In genomic region chr4:18689308-18689915, GRCh38 we compare ENCODE assay signal across 8 cellular contexts.
DNase-seq lines count a peak whose midpoint lies in the region; ATAC-seq, FAIRE-seq and TF ChIP-seq lines count a peak whose summit lies in the region.

No MANE protein-coding gene starts in this region.

- peaks cover 2% of the 10 kb centered on the region for H3K4me1 Mint-ChIP-seq in memory B cell

- TF ChIP-seq CTCF in thoracic aorta (IDR thresholded peaks at IDR 0.05) = peak; percentile 72

- no peaks in the 10 kb centered on the region for H3K9me3 Mint-ChIP-seq in memory B cell

- H3K27ac ChIP-seq in thoracic aorta = no peak overlapping the region

- FAIRE-seq in TTC549 (lab: Jason Lieb, UNC) = peak; percentile 81

- peaks cover 6% of the 10 kb centered on the region for H3K27me3 Mint-ChIP-seq in memory B cell

- H3K4me1 ChIP-seq in thoracic aorta (ENCODE audit: control insufficient read depth in 1 of 2, low read depth in 2 of 2) = peaks cover 0 to 8% of the 10 kb centered on the region in 2 donors

- DNase-seq in NCI-H1417 (lab: John Stamatoyannopoulos, UW) = peak; percentile 36 to 81 (median 50)
- no peak for DNase-seq in NCI-H1417 treated with DMSO at 0.1 percent for 48 hours (lab: John Stamatoyannopoulos, UW)
- DNase-seq in M059J (ENCODE audit: low read depth) = peak; percentile 45
- DNase-seq in effector CD4-positive, alpha-beta T cell = peak; percentile 5
- peak; percentile 32 to 43 for DNase-seq in memory B cell (ENCODE audit: low spot score in 2 of 2)
- DNase-seq in thoracic aorta (ENCODE audit: low spot score) = no peak

- no peak overlapping the region for H3K27ac Mint-ChIP-seq in memory B cell

- peak; percentile 66 for ATAC-seq in GM21619 (IDR thresholded peaks at IDR 0.05; ENCODE audit: unreplicated experiment)
- ATAC-seq in memory B cell (ENCODE audit: low read depth) = no peak
- ATAC-seq in thoracic aorta (ENCODE audit: insufficient number of reproducible peaks, low FRiP score, low read depth) = no peak

- H3K27me3 ChIP-seq in thoracic aorta (replicated peaks; ENCODE audit: insufficient read depth) = no peaks in the 10 kb centered on the region

- no peaks in the 10 kb centered on the region for H3K36me3 Mint-ChIP-seq in memory B cell

- H3K36me3 ChIP-seq in thoracic aorta = no peaks in the 10 kb centered on the region

- H3K4me3 ChIP-seq in thoracic aorta = no peak overlapping the region

- H3K9me3 ChIP-seq in thoracic aorta = no peaks in the 10 kb centered on the region

- H3K4me3 Mint-ChIP-seq in memory B cell = no peak overlapping the region

Comparison
In these comparisons a context has a peak if more than half of its experiments do, and no peak if none do; other contexts are left out.
1. DNase-seq: peak in NCI-H1417 (3 of 3), M059J (single experiment), effector CD4-positive, alpha-beta T cell (single experiment) and memory B cell (2 of 2); none in NCI-H1417 treated with DMSO at 0.1 percent for 48 hours (single experiment) and thoracic aorta (single experiment).